2 cellular contexts compared by ENCODE assay signal in genomic region chr10:117796394-117796793, GRCh38.
TF ChIP-seq lines count a peak whose summit lies in the region.

No MANE protein-coding gene starts in this region.

TF ChIP-seq in HEK293T, 16 proteins besides CTCF, POLR2A, EP300 and RAD21 (continued from another document):
- peak; percentile 86 for TF ChIP-seq PKNOX1 (IDR thresholded peaks at IDR 0.05)
- no peak for TF ChIP-seq L3MBTL2 (conservative IDR thresholded peaks at IDR 0.05)

TF ChIP-seq in GM23338, 12 proteins besides CTCF, POLR2A, EP300 and RAD21 (continued from another document):
- TF ChIP-seq REST (IDR thresholded peaks at IDR 0.05; ENCODE audit: unreplicated experiment) (no peak), JUNB (IDR thresholded peaks at IDR 0.05; ENCODE audit: unreplicated experiment) (no peak), ZNF331 (CRISPR knock-in tag; IDR thresholded peaks at IDR 0.05; ENCODE audit: low read depth) (no peak), POLR2AphosphoS5 (IDR thresholded peaks at IDR 0.05; ENCODE audit: low read depth) (no peak), ZNF114 (CRISPR knock-in tag; IDR thresholded peaks at IDR 0.05) (no peak)
TF ChIP-seq in GM23338: peak in this region for 0.
